In genomic region chr12:8916154-8916553, GRCh38 we compare ENCODE assay signal across 2 cellular contexts.
TF ChIP-seq lines count a peak whose summit lies in the region.

No MANE protein-coding gene starts in this region.

TF ChIP-seq in H1, 55 proteins besides CTCF, POLR2A, EP300 and RAD21:
- TF ChIP-seq CBX8 (IDR thresholded peaks at IDR 0.05; ENCODE audit: borderline replicate concordance, low read depth, low read length) (no peak), ZNF274 (IDR thresholded peaks at IDR 0.05; ENCODE audit: borderline replicate concordance, extremely low read depth, low read length) (no peak), E2F6 (IDR thresholded peaks at IDR 0.05) (no peak), RNF2 (IDR thresholded peaks at IDR 0.05; ENCODE audit: borderline replicate concordance, low read depth, low read length, missing control alignments, poor library complexity, severe bottlenecking) (no peak)

TF ChIP-seq in neural cell, 6 proteins besides CTCF, POLR2A, EP300 and RAD21:
- TF ChIP-seq EZH2 (IDR thresholded peaks at IDR 0.05; ENCODE audit: borderline replicate concordance, insufficient read depth, low read length, poor library complexity, severe bottlenecking) (no peak), REST (IDR thresholded peaks at IDR 0.05; ENCODE audit: borderline replicate concordance) (no peak), MXI1 (conservative IDR thresholded peaks at IDR 0.05; ENCODE audit: poor library complexity, severe bottlenecking) (no peak), POLR2AphosphoS5 (IDR thresholded peaks at IDR 0.05) (no peak), TAF1 (IDR thresholded peaks at IDR 0.05; ENCODE audit: low read depth) (no peak), SMC3 (conservative IDR thresholded peaks at IDR 0.05; ENCODE audit: poor library complexity) (no peak)
TF ChIP-seq in neural cell: peak in this region for 0.
